In the genomic region with DNA sequence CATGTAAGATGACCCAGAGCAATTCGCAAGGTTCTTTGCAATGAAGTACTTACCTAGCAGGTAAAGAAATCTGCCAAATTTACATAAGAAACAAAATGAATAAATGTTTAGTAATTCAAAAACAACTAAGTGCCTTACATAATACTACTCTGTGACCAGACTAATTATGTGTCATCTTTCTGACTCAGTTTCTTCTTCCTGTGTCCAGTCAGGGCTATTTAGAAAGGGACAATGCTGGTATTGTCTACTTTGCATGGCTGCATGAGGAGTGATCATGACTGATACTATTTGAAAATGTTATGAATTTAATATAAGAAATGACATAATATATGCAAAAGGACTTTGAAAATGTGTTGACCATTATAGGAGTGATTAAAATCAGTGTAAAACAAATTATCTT, we compare ENCODE assay signal across 25 cellular contexts.
"Had no signal": no experiment of that assay in that cellular context is flagged by ENCODE, and none has a peak within 500 bp of the region (broad histone marks: within the 10 kb centered on the region; RNA-seq: fewer than 3 reads in every experiment).

No MANE protein-coding gene starts in this region.

- H3K4me3 ChIP-seq: colonic mucosa, gastrocnemius medialis, lower lobe of right lung, ovary, psoas muscle, sigmoid colon, spleen, thoracic aorta, tibial nerve, upper lobe of left lung had no signal

- H3K4me3 Mint-ChIP-seq: memory B cell; natural killer cell; stimulated activated naive B cell treated with anti-CD40 and anti-IgM and Interleukin-4, amounts not matched to agents 10 μg/mL and 1 μg/mL and 100 μg/mL, for 72 hours; stimulated activated naive CD8-positive, alpha-beta T cell treated with anti-CD3 and anti-CD28 coated beads, Interleukin-15, Interleukin-2, amounts not matched to agents 100 ng/mL and 50 ng/mL, for 24 hours had no signal

- FAIRE-seq: endothelial cell of umbilical vein, keratinocyte, urothelium cell line had no signal

- H3K27me3 ChIP-seq: colonic mucosa, gastrocnemius medialis, ovary, sigmoid colon, spleen, tibial nerve, upper lobe of left lung had no signal

- H3K27me3 Mint-ChIP-seq: memory B cell; stimulated activated naive CD8-positive, alpha-beta T cell treated with anti-CD3 and anti-CD28 coated beads, Interleukin-15, Interleukin-2, amounts not matched to agents 100 ng/mL and 50 ng/mL, for 24 hours had no signal

- H3K36me3 Mint-ChIP-seq: memory B cell; natural killer cell; stimulated activated naive B cell treated with anti-CD40 and anti-IgM and Interleukin-4, amounts not matched to agents 10 μg/mL and 1 μg/mL and 100 μg/mL, for 72 hours had no signal

- DNase-seq: colonic mucosa; dermis blood vessel endothelial cell; effector memory CD4-positive, alpha-beta T cell; gastrocnemius medialis; head of caudate nucleus; left ventricle myocardium superior; lower lobe of right lung; natural killer cell; occipital lobe; ovary; posterior cingulate gyrus; psoas muscle; right cardiac atrium; sigmoid colon; spleen; stimulated activated CD4-positive, alpha-beta T cell treated with anti-CD3 and anti-CD28 coated beads, Interleukin-4, amount 100 ng/mL, for 4 hours; stimulated activated naive B cell treated with anti-CD40 and anti-IgM and Interleukin-4, amounts not matched to agents 10 μg/mL and 1 μg/mL and 100 μg/mL, for 72 hours; upper lobe of left lung had no signal

- H3K36me3 ChIP-seq: colonic mucosa, gastrocnemius medialis, lower lobe of right lung, ovary, sigmoid colon, spleen, thoracic aorta, tibial nerve, upper lobe of left lung had no signal

- H3K4me1 Mint-ChIP-seq: memory B cell; natural killer cell; stimulated activated naive B cell treated with anti-CD40 and anti-IgM and Interleukin-4, amounts not matched to agents 10 μg/mL and 1 μg/mL and 100 μg/mL, for 72 hours had no signal

- H3K4me1 ChIP-seq: colonic mucosa, gastrocnemius medialis, lower lobe of right lung, psoas muscle, sigmoid colon, spleen, tibial nerve, upper lobe of left lung had no signal

- ATAC-seq: gastrocnemius medialis; left ventricle myocardium superior; lower lobe of right lung; natural killer cell; psoas muscle; right cardiac atrium; stimulated activated naive B cell treated with anti-CD40 and anti-IgM and Interleukin-4, amounts not matched to agents 10 μg/mL and 1 μg/mL and 100 μg/mL, for 72 hours had no signal

- H3K27ac Mint-ChIP-seq: memory B cell; natural killer cell; stimulated activated naive B cell treated with anti-CD40 and anti-IgM and Interleukin-4, amounts not matched to agents 10 μg/mL and 1 μg/mL and 100 μg/mL, for 72 hours; stimulated activated naive CD8-positive, alpha-beta T cell treated with anti-CD3 and anti-CD28 coated beads, Interleukin-15, Interleukin-2, amounts not matched to agents 100 ng/mL and 50 ng/mL, for 24 hours had no signal

- H3K27ac ChIP-seq: colonic mucosa, gastrocnemius medialis, lower lobe of right lung, ovary, psoas muscle, sigmoid colon, spleen, thoracic aorta, tibial nerve, upper lobe of left lung had no signal

- H3K9me3 ChIP-seq: colonic mucosa, gastrocnemius medialis, lower lobe of right lung, ovary had no signal
